8 cellular contexts compared by ENCODE assay signal in the genomic region with DNA sequence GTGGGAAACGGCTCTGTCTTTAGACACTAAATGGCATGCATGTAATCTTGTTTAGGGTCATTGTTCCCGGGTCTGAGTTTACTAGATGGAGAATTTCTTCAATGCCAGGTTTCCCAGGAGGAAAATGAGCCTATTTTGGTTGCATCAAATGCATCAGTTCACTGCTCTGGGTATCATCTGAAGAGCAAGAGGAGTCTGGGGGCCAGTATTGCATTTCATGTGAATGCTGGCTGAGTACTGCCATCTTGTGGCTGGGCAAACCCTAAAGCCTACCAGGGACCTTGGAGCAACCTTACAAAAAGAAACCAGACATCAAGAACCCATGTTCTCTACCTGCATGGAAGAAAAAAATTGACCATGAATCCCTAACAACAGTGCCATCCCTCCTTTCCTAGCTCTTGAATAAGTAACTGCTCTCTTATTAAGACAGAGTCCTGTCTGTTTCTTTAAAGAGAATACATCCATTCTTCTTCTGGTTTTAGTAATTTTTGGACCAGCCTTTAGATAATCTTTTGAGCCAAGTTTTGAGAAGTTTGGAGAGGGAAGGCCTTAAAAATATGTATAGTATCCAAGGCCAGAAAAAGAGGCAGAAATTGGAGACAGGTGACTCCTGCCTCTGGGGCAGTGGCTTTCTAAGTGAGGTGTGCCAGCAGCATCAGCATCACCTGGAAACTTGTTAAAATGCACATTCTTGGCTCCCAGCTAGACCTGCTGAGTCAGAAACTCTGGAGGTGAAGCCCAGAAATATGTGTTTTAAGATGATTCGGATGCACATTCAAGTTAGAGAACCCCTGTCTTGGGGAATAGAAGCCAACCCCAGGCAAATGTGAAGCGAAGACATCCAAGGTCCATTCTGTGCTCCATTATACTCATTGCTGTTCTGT.
DNase-seq lines count a peak whose midpoint lies in the region; ATAC-seq and TF ChIP-seq lines count a peak whose summit lies in the region.

No MANE protein-coding gene starts in this region.

- peaks cover 11% of the 10 kb centered on the region for H3K36me3 Mint-ChIP-seq in activated naive CD8-positive, alpha-beta T cell treated with anti-CD3 and anti-CD28 coated beads, Interleukin-2, amount 10 ng/mL, durations not matched to agents 7 days and 5 days

- no peaks in the 10 kb centered on the region for H3K36me3 ChIP-seq in MG63
- H3K36me3 ChIP-seq in hepatocyte (replicated peaks; ENCODE audit: insufficient read depth, low read depth), result no peaks in the 10 kb centered on the region

- H3K4me3 ChIP-seq in MG63, result no peak overlapping the region
- no peak overlapping the region for H3K4me3 ChIP-seq in hepatocyte

- H3K4me1 ChIP-seq in hepatocyte (ENCODE audit: insufficient read depth), result no peaks in the 10 kb centered on the region

- no peaks in the 10 kb centered on the region for H3K9me2 ChIP-seq in hepatocyte (replicated peaks; ENCODE audit: insufficient read depth)

- no peaks in the 10 kb centered on the region for H3K9me3 ChIP-seq in MG63
- H3K9me3 ChIP-seq in hepatocyte (ENCODE audit: low read depth), result no peaks in the 10 kb centered on the region

- no peak overlapping the region for H2AFZ ChIP-seq in hepatocyte

- POLR2A ChIA-PET in GM10248 (lab: Yijun Ruan, JAX), result no interaction called here
- POLR2A ChIA-PET in activated naive CD8-positive, alpha-beta T cell treated with anti-CD3 and anti-CD28 coated beads, Interleukin-2, amount 10 ng/mL, durations not matched to agents 7 days and 5 days (lab: Charles Lee), result interaction anchor here (0.6 to 1.0 kb wide), 2 partner anchors 327 to 502 kb away, joined by 3 read pairs; no protein-coding TSS in a partner anchor

- no peaks in the 10 kb centered on the region for H3K27me3 Mint-ChIP-seq in activated naive CD8-positive, alpha-beta T cell treated with anti-CD3 and anti-CD28 coated beads, Interleukin-2, amount 10 ng/mL, durations not matched to agents 7 days and 5 days

- 67% methylated on average over 4 of the region's 4 CpGs for WGBS in hepatocyte (ENCODE audit: low lambda C conversion rate, missing lambda C conversion rate)

- H3K27ac Mint-ChIP-seq in activated naive CD8-positive, alpha-beta T cell treated with anti-CD3 and anti-CD28 coated beads, Interleukin-2, amount 10 ng/mL, durations not matched to agents 7 days and 5 days, result peak overlapping the region; percentile 14

- TF ChIP-seq CTCF in GM10248 (IDR thresholded peaks at IDR 0.05; ENCODE audit: control extremely low read depth, extremely low read depth, low read depth, missing control alignments) (peak; percentile 78), hepatocyte (IDR thresholded peaks at IDR 0.05; ENCODE audit: poor library complexity) (peak; percentile 60)

- H3K9me3 Mint-ChIP-seq in activated naive CD8-positive, alpha-beta T cell treated with anti-CD3 and anti-CD28 coated beads, Interleukin-2, amount 10 ng/mL, durations not matched to agents 7 days and 5 days, result no peaks in the 10 kb centered on the region

- no peaks in the 10 kb centered on the region for H3K79me2 ChIP-seq in hepatocyte

- H4K20me1 ChIP-seq in hepatocyte (ENCODE audit: insufficient read depth, poor library complexity, severe bottlenecking), result no peaks in the 10 kb centered on the region

- no peak overlapping the region for H3K4me3 Mint-ChIP-seq in activated naive CD8-positive, alpha-beta T cell treated with anti-CD3 and anti-CD28 coated beads, Interleukin-2, amount 10 ng/mL, durations not matched to agents 7 days and 5 days

- peak; percentile 50 for ATAC-seq in activated naive CD8-positive, alpha-beta T cell treated with anti-CD3 and anti-CD28 coated beads, Interleukin-2, amount 10 ng/mL, durations not matched to agents 7 days and 5 days (ENCODE audit: low read depth)
- ATAC-seq in HG03025 (IDR thresholded peaks at IDR 0.05; ENCODE audit: low FRiP score, unreplicated experiment) (no peak), HG02623 (IDR thresholded peaks at IDR 0.05; ENCODE audit: unreplicated experiment) (no peak)

- H3K4me1 Mint-ChIP-seq in activated naive CD8-positive, alpha-beta T cell treated with anti-CD3 and anti-CD28 coated beads, Interleukin-2, amount 10 ng/mL, durations not matched to agents 7 days and 5 days, result peaks cover 70% of the 10 kb centered on the region

- DNase-seq in GM10248 (ENCODE audit: extremely low spot score), result peak; percentile 42
- DNase-seq in MG63, result peak; percentile 25
- DNase-seq in SKM-1 (lab: John Stamatoyannopoulos, UW; ENCODE audit: unreplicated experiment), result peak; percentile 52
- peak; percentile 64 for DNase-seq in activated naive CD8-positive, alpha-beta T cell treated with anti-CD3 and anti-CD28 coated beads, Interleukin-2, amount 10 ng/mL, durations not matched to agents 7 days and 5 days
- peak; percentile 67 for DNase-seq in hepatocyte (ENCODE audit: low spot score)
- DNase-seq in stimulated activated CD4-positive, alpha-beta T cell treated with anti-CD3 and anti-CD28 coated beads, Interleukin-15, amount 100 ng/mL, for 48 hours (ENCODE audit: low read depth in 2 of 2), result peak; percentile 58 to 72

- H3K27me3 ChIP-seq in MG63 (no peaks in the 10 kb centered on the region), hepatocyte (no peaks in the 10 kb centered on the region)

- CTCF ChIA-PET in GM10248 (lab: Yijun Ruan, JAX), result interaction anchor here (0.6 to 4.7 kb wide), 12 partner anchors 9 to 484 kb away, joined by 3 to 55 read pairs (median 3); no protein-coding TSS in a partner anchor

- H3K27ac ChIP-seq in hepatocyte, result no peak overlapping the region

- no peak overlapping the region for H3K4me2 ChIP-seq in hepatocyte
